Comparison of ENCODE assay signal across 9 cellular contexts in the genomic region with DNA sequence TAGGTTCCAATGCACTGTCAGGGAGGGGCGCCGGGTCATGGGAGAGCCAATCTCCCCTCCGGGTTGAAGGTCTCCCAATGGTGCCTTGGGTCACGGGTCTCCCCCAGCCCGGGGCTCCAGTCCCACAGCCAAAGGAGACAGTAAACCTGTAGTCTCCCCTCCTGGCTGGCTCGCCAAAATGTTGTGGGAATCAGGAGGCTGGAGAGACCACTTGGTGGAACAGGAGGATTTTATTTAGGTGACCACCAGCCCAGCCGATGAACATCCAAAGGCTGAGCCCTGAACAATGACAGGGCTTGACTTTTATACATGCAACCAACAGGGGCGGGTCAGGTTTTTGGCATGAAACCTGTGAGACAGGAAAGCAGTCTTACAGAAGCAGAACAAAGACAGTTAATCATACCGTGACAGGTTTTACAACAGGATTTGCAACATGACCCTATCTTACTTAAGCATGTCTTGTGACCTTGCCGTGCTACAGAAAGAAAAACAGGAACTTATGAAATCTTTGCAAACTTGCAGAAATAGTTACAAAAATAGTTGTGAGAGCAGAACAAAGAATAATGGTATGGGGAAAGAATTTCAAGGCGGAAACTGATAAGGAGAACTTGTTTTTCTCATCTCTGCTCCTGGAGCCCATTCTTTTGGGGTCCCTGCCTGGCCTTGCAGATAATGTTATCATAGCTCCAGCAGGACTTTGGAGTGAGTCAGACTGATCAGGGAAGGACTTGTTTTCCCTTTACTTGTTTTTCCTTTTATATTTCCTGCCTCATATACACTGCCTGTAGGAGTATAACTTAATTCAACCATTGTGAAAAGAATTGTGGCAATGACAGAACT. TPM values are rescaled to one million over a fixed set of nuclear protein-coding genes. Genes with fewer than 3 reads are reported as not detected.
DNase-seq lines count a peak whose midpoint lies in the region; ATAC-seq and TF ChIP-seq lines count a peak whose summit lies in the region.
"Had no signal": no experiment of that assay in that cellular context is flagged by ENCODE, and none has a peak within 500 bp of the region (broad histone marks: within the 10 kb centered on the region; RNA-seq: fewer than 3 reads in every experiment).

No MANE protein-coding gene starts in this region.

- 73 to 79% methylated on average over 11 of the region's 11 CpGs for WGBS in heart right ventricle, 2 donors
- WGBS in upper lobe of left lung, 2 donors, result 45 to 68% methylated on average over 6 to 11 of the region's 11 CpGs
- 77 to 84% methylated on average over 3 to 11 of the region's 11 CpGs for WGBS in transverse colon (ENCODE audit: low coverage in 1 of 2), 2 donors

- H3K36me3 Mint-ChIP-seq in activated CD4-positive, alpha-beta memory T cell treated with anti-CD3 and anti-CD28 coated beads for 36 hours, result peaks cover 65% of the 10 kb centered on the region

- TF ChIP-seq POLR2A in upper lobe of left lung (IDR thresholded peaks at IDR 0.05) (no peak), transverse colon (IDR thresholded peaks at IDR 0.05) (no peak)

- H3K9me3 ChIP-seq in heart right ventricle, result peaks cover 0 to 75% (median 0%) of the 10 kb centered on the region in 11 donors
- H3K9me3 ChIP-seq in upper lobe of left lung, result peaks cover 0 to 31% (median 14%) of the 10 kb centered on the region in 4 donors
- H3K9me3 ChIP-seq in transverse colon, result peaks cover 0 to 13% of the 10 kb centered on the region in 2 donors

- CTCF ChIA-PET in activated CD4-positive, alpha-beta memory T cell treated with anti-CD3 and anti-CD28 coated beads for 36 hours (lab: Charles Lee), result no interaction called here

- POLR2A ChIA-PET in activated CD4-positive, alpha-beta memory T cell treated with anti-CD3 and anti-CD28 coated beads for 36 hours (lab: Charles Lee), result no interaction called here

- ATAC-seq in heart right ventricle (peak in 6 of 8 donors; percentile 30 to 47 (median 32)), Right ventricle myocardium superior (ENCODE audit: poor library complexity) (no peak), left ventricle myocardium superior (peak; percentile 5), upper lobe of left lung (ENCODE audit: low FRiP score in 2 of 2) (peak in 1 of 2 donors; percentile 76)

- TF ChIP-seq CTCF in heart right ventricle (IDR thresholded peaks at IDR 0.05) (no peak), upper lobe of left lung (IDR thresholded peaks at IDR 0.05) (no peak), transverse colon (IDR thresholded peaks at IDR 0.05) (no peak)

- H3K27me3 ChIP-seq in heart right ventricle (no peaks in the 10 kb centered on the region), upper lobe of left lung (no peaks in the 10 kb centered on the region), transverse colon (no peaks in the 10 kb centered on the region)

- no peak overlapping the region for H3K4me3 Mint-ChIP-seq in activated CD4-positive, alpha-beta memory T cell treated with anti-CD3 and anti-CD28 coated beads for 36 hours

- H3K27ac Mint-ChIP-seq in activated CD4-positive, alpha-beta memory T cell treated with anti-CD3 and anti-CD28 coated beads for 36 hours, result no peak overlapping the region

- H3K36me3 ChIP-seq in heart right ventricle, result peaks cover 0 to 15% (median 0%) of the 10 kb centered on the region in 9 donors
- peaks cover 0 to 12% (median 0%) of the 10 kb centered on the region in 4 donors for H3K36me3 ChIP-seq in upper lobe of left lung
- H3K36me3 ChIP-seq in transverse colon, result peaks cover 0 to 18% (median 0%) of the 10 kb centered on the region in 4 donors

- H3K4me1 ChIP-seq in heart right ventricle (peaks cover 0 to 67% (median 32%) of the 10 kb centered on the region in 9 donors), upper lobe of left lung (peaks cover 19 to 41% (median 32%) of the 10 kb centered on the region in 4 donors), transverse colon (peaks cover 0 to 10% (median 0%) of the 10 kb centered on the region in 4 donors)

- no peak overlapping the region for H3K4me3 ChIP-seq in heart right ventricle
- no peak overlapping the region for H3K4me3 ChIP-seq in upper lobe of left lung
- no peak overlapping the region for H3K4me3 ChIP-seq in transverse colon

- intact Hi-C loops in heart right ventricle (cut with DNase I) (loop anchor here in 1 of 10 donors (10.0 kb wide), 1 partner anchor 85 kb away; no protein-coding TSS in a partner anchor), Right ventricle myocardium superior (cut with DNase I) (no loop called here), left ventricle myocardium superior (cut with micrococcal nuclease) (no loop called here), transverse colon (cut with DNase I; ENCODE audit: low total_unique reads) (no loop called here)
- intact Hi-C loops in activated CD4-positive, alpha-beta memory T cell treated with anti-CD3 and anti-CD28 coated beads for 36 hours (cut with micrococcal nuclease), result loop anchor here (10.0 kb wide), 2 partner anchors 335 to 685 kb away; partner anchors contain the start of genes ZNF107 and ZNF736

- TF ChIP-seq EP300 in upper lobe of left lung (IDR thresholded peaks at IDR 0.05) (peak in 1 of 4 donors; percentile 74), transverse colon (IDR thresholded peaks at IDR 0.05; ENCODE audit: low read depth) (no peak)

- peaks cover 15% of the 10 kb centered on the region for H3K4me1 Mint-ChIP-seq in activated CD4-positive, alpha-beta memory T cell treated with anti-CD3 and anti-CD28 coated beads for 36 hours (ENCODE audit: low read depth)

- H3K27ac ChIP-seq in heart right ventricle (peak overlapping the region in 6 of 10 donors; percentile 24 to 86 (median 62)), upper lobe of left lung (peak overlapping the region; percentile 67 to 85 (median 84)), transverse colon (peak overlapping the region in 2 of 4 donors; percentile 7 to 21)

- DNase-seq in heart right ventricle (no peak), Right ventricle myocardium superior (no peak), SIG-M5 (lab: John Stamatoyannopoulos, UW) (peak; percentile 94), left ventricle myocardium superior (no peak), upper lobe of left lung (peak; percentile 36 to 56), transverse colon (no peak), NCI-H187 treated with DMSO at 0.1 percent for 48 hours (lab: John Stamatoyannopoulos, UW) (no peak)
- DNase-seq in activated CD4-positive, alpha-beta memory T cell treated with anti-CD3 and anti-CD28 coated beads for 36 hours, result no peak
- DNase-seq: activated effector memory CD4-positive, alpha-beta T cell treated with Interleukin-2 at 50 U/mL for 16 hours had no signal

- H3K27me3 Mint-ChIP-seq in activated CD4-positive, alpha-beta memory T cell treated with anti-CD3 and anti-CD28 coated beads for 36 hours, result no peaks in the 10 kb centered on the region

- peaks cover 76% of the 10 kb centered on the region for H3K9me3 Mint-ChIP-seq in activated CD4-positive, alpha-beta memory T cell treated with anti-CD3 and anti-CD28 coated beads for 36 hours

- in situ Hi-C loops in transverse colon (cut with MboI; ENCODE audit: low pct_ligation_motif_present in 1 of 4, low pct_unique_long_range_greater_than_20kb in 1 of 4, low sequenced_read_pairs in 3 of 4), result no loop called here

RNA-seq across cellular contexts. Expression of gene ERV3-1, which starts 7.1 kb away (rescaled TPM):
- total RNA-seq in heart right ventricle, result 1 to 10 TPM; 4.6 to 9.3 (median 6.7) TPM
- 1 to 10 TPM; 2.0 to 3.0 TPM for polyA plus RNA-seq in heart right ventricle
- total RNA-seq in Right ventricle myocardium superior, result 6.3 TPM
- 5.8 TPM for total RNA-seq in left ventricle myocardium superior
- 10 to 100 TPM; 17.9 to 38.8 (median 25.3) TPM for total RNA-seq in upper lobe of left lung
- total RNA-seq in transverse colon, result 10 to 100 TPM in 2 of 4 donors, 1 to 10 TPM in 2; 6.6 to 15.9 (median 11.0) TPM
- 1 to 10 TPM; 8.2 to 8.7 TPM for total RNA-seq in activated CD4-positive, alpha-beta memory T cell treated with anti-CD3 and anti-CD28 coated beads for 36 hours

RNA-seq across cellular contexts. Expression of gene ZNF117, which starts 8.5 kb away (rescaled TPM):
- 1 to 10 TPM; 2.1 to 4.6 (median 3.1) TPM for total RNA-seq in heart right ventricle
- polyA plus RNA-seq in heart right ventricle, result 1 to 10 TPM; 1.8 to 8.3 TPM
- 2.3 TPM for total RNA-seq in Right ventricle myocardium superior
- 2.8 TPM for total RNA-seq in left ventricle myocardium superior
- 10 to 100 TPM in 4 of 6 donors, 1 to 10 TPM in 2; 9.4 to 34.4 (median 10.4) TPM for total RNA-seq in upper lobe of left lung
- total RNA-seq in transverse colon, result 10 to 100 TPM in 1 of 4 donors, 1 to 10 TPM in 3; 2.2 to 48.6 (median 7.0) TPM
- 1 to 10 TPM; 3.3 to 4.2 TPM for total RNA-seq in activated CD4-positive, alpha-beta memory T cell treated with anti-CD3 and anti-CD28 coated beads for 36 hours

Comparison
In these comparisons a context has a peak if more than half of its experiments do, and no peak if none do; other contexts are left out.
1. DNase-seq: peak in SIG-M5 (single experiment) and upper lobe of left lung (2 of 2); none in heart right ventricle (0 of 2), Right ventricle myocardium superior (single experiment), left ventricle myocardium superior (single experiment), transverse colon (single experiment), NCI-H187 treated with DMSO at 0.1 percent for 48 hours (single experiment) and activated CD4-positive, alpha-beta memory T cell treated with anti-CD3 and anti-CD28 coated beads for 36 hours (single experiment).